9 cellular contexts compared by ENCODE assay signal in genomic region chr1:921011-921837, GRCh38. TPM values are rescaled to one million over a fixed set of nuclear protein-coding genes. Genes with fewer than 3 reads are reported as not detected.
DNase-seq lines count a peak whose midpoint lies in the region; ATAC-seq, FAIRE-seq and TF ChIP-seq lines count a peak whose summit lies in the region.
"Had no signal": no experiment of that assay in that cellular context is flagged by ENCODE, and none has a peak within 500 bp of the region (broad histone marks: within the 10 kb centered on the region; RNA-seq: fewer than 3 reads in every experiment).

No MANE protein-coding gene starts in this region.

- DNase-seq in DMS53 (lab: John Stamatoyannopoulos, UW): peak; percentile 85
- DNase-seq in DMS53 treated with DMSO at 0.1 percent for 48 hours (lab: John Stamatoyannopoulos, UW; ENCODE audit: unreplicated experiment): no peak
- DNase-seq in RKO (ENCODE audit: low spot score): peak; percentile 73
- peak; percentile 69 for DNase-seq in colonic mucosa
- peak; percentile 60 for DNase-seq in HepG2 (ENCODE audit: low spot score)
- no peak for DNase-seq in thoracic aorta (ENCODE audit: low spot score)

- ATAC-seq in HepG2: peak; percentile 69
- ATAC-seq in thoracic aorta (ENCODE audit: insufficient number of reproducible peaks, low FRiP score, low read depth): no peak
- no peak for ATAC-seq in HG02610 (IDR thresholded peaks at IDR 0.05; ENCODE audit: unreplicated experiment)

- H2AFZ ChIP-seq in KMS-11 (ENCODE audit: low read depth) (peak overlapping the region; percentile 19; the same call in 1 of the 2 replicates), HepG2 (ENCODE audit: low read length) (no peak overlapping the region)

- H3K4me2 ChIP-seq in KMS-11 (peak overlapping the region; percentile 58), HepG2 (ENCODE audit: low read depth, low read length) (no peak overlapping the region)

- POLR2A ChIA-PET in HepG2 (lab: Yijun Ruan, JAX): no interaction called here

- H3K9ac ChIP-seq in KMS-11 (no peak overlapping the region), colonic mucosa (ENCODE audit: low read depth in 2 of 2, low read length in 2 of 2) (no peak overlapping the region), HepG2 (ENCODE audit: insufficient read depth, low read depth, low read length) (no peak overlapping the region)

- H3K4me3 ChIP-seq in KMS-11 (IDR thresholded peaks at IDR 0.05; ENCODE audit: insufficient read depth, low read depth, low read length) (peak overlapping the region; percentile 55), colonic mucosa (no peak overlapping the region), HepG2 (replicated peaks in 1 of 3; ENCODE audit: insufficient read depth in 1 of 3, low read depth in 2 of 3, low read length in 3 of 3) (no peak overlapping the region; a peak in 1 of 6 replicates), thoracic aorta (peak overlapping the region; percentile 37)

- TF ChIP-seq CTCF in KMS-11 (conservative IDR thresholded peaks at IDR 0.05; ENCODE audit: low read depth, low read length) (peak; percentile 47), colonic mucosa (IDR thresholded peaks at IDR 0.05) (no peak), HepG2 (CRISPR knock-in tag; IDR thresholded peaks at IDR 0.05) (peak; percentile 57), thoracic aorta (IDR thresholded peaks at IDR 0.05) (peak; percentile 68)

- no TSS peak for BruUV-seq in HepG2 (replicated peaks; lab: Mats Ljungman, UMichigan)

- H3K27me3 ChIP-seq in KMS-11 (ENCODE audit: insufficient read depth, low read depth) (peaks cover 97% of the 10 kb centered on the region), colonic mucosa (peaks cover 84% of the 10 kb centered on the region), HepG2 (ENCODE audit: control insufficient read depth in 1 of 2, insufficient read depth in 2 of 2, low read length in 2 of 2) (peaks cover 44 to 87% of the 10 kb centered on the region in 2 experiments), thoracic aorta (replicated peaks; ENCODE audit: insufficient read depth) (no peaks in the 10 kb centered on the region)

- H3K79me2 ChIP-seq in KMS-11 (ENCODE audit: insufficient read depth, low read depth) (no peaks in the 10 kb centered on the region), HepG2 (ENCODE audit: insufficient read depth, low read length) (no peaks in the 10 kb centered on the region)

- H4K20me1 ChIP-seq in KMS-11 (ENCODE audit: insufficient read depth) (no peaks in the 10 kb centered on the region), HepG2 (ENCODE audit: insufficient read depth, low read length) (peaks cover 9% of the 10 kb centered on the region; the same call in 1 of the 2 replicates)

- CTCF ChIA-PET in HepG2 (lab: Yijun Ruan, JAX; ENCODE audit: low intra/inter-chr PET ratio, low total read pairs): interaction anchor here (1.1 kb wide), 1 partner anchor 8 kb away, joined by 3 read pairs; no protein-coding TSS in a partner anchor

- H3K27ac ChIP-seq in KMS-11 (no peak overlapping the region), colonic mucosa (no peak overlapping the region), HepG2 (ENCODE audit: extremely low read length, insufficient read depth, low read length) (no peak overlapping the region), thoracic aorta (no peak overlapping the region)

- no peak for TF ChIP-seq POLR2A in HepG2 (IDR thresholded peaks at IDR 0.05; ENCODE audit: insufficient read depth in 1 of 2, low read depth in 2 of 2, low read length in 2 of 2)

- WGBS in HepG2 (ENCODE audit: low lambda C conversion rate): 46% methylated on average over 17 of the region's 38 CpGs

- H3K4me1 ChIP-seq in KMS-11 (ENCODE audit: low read depth, poor library complexity, severe bottlenecking) (peaks cover 31% of the 10 kb centered on the region), colonic mucosa (peaks cover 22% of the 10 kb centered on the region), HepG2 (ENCODE audit: insufficient read depth, low read length) (peaks cover 40% of the 10 kb centered on the region), thoracic aorta (ENCODE audit: control insufficient read depth in 1 of 2, low read depth in 2 of 2) (peaks cover 8 to 54% of the 10 kb centered on the region in 2 donors)

- in situ Hi-C loops in HepG2 (cut with HindIII; ENCODE audit: extremely low pct_ligation_motif_present, low pct_unique_long_range_greater_than_20kb): no loop called here

- TF ChIP-seq RAD21 in HepG2 (CRISPR knock-in tag; IDR thresholded peaks at IDR 0.05): no peak; the same call in 1 of the 2 replicates

- TF ChIP-seq EP300 in HepG2 (IDR thresholded peaks at IDR 0.05; ENCODE audit: low read depth in 2 of 2, low read length in 2 of 2): peak in 1 of 2 experiments; percentile 43; a peak in 1 of 4 replicates
- no peak for TF ChIP-seq EP300 in HepG2 (CRISPR knock-in tag; IDR thresholded peaks at IDR 0.05; ENCODE audit: borderline replicate concordance)

- H3K36me3 ChIP-seq in KMS-11 (ENCODE audit: insufficient read depth) (no peaks in the 10 kb centered on the region), colonic mucosa (no peaks in the 10 kb centered on the region), HepG2 (replicated peaks in 1 of 2; ENCODE audit: control insufficient read depth in 1 of 2, insufficient read depth in 2 of 2, low read length in 2 of 2) (no peaks in the 10 kb centered on the region), thoracic aorta (no peaks in the 10 kb centered on the region)

- intact Hi-C loops in colonic mucosa (cut with DNase I): no loop called here
- intact Hi-C loops in HepG2 (cut with micrococcal nuclease; ENCODE audit: unreplicated experiment): no loop called here

- no peaks in the 10 kb centered on the region for H3K9me3 ChIP-seq in colonic mucosa
- no peaks in the 10 kb centered on the region for H3K9me3 ChIP-seq in HepG2 (ENCODE audit: low read length)
- no peaks in the 10 kb centered on the region for H3K9me3 ChIP-seq in thoracic aorta

- no peak for FAIRE-seq in HepG2 (lab: Jason Lieb, UNC)
- FAIRE-seq: A204.1 had no signal

RNA-seq across cellular contexts. Expression of gene SAMD11, which starts 2.5 kb away (rescaled TPM):
- total RNA-seq in colonic mucosa: 1 to 10 TPM; 3.0 to 4.2 TPM
- 0.11 TPM in 1 of 2 replicates, not detected in the other for total RNA-seq in HepG2 (2016; rRNA removed; fragmentation: Illumina TruSeq; extraction: Trizol)
- not detected in 2 replicates for total RNA-seq in HepG2 (2016; cell fraction: cytosol; rRNA removed; fragmentation: Illumina TruSeq; extraction: Trizol; ENCODE audit: low read depth)
- total RNA-seq in HepG2 (2016; cell fraction: insoluble cytoplasmic fraction; rRNA removed; fragmentation: Illumina TruSeq; extraction: Trizol): 0.13 TPM in 1 of 2 replicates, not detected in the other
- total RNA-seq in HepG2 (2016; cell fraction: membrane; rRNA removed; fragmentation: Illumina TruSeq; extraction: Trizol): not detected in 2 replicates
- total RNA-seq in HepG2 (2016; cell fraction: nucleus; rRNA removed; fragmentation: Illumina TruSeq; extraction: Trizol): not detected in 2 replicates
- 0.09 TPM in 1 of 2 replicates, not detected in the other for polyA plus RNA-seq in HepG2 (2011; rRNA removed)
- 0.09 and 0.24 TPM in 2 replicates for polyA plus RNA-seq in HepG2 (2011; cell fraction: cytosol; rRNA removed)
- polyA plus RNA-seq in HepG2 (2011; cell fraction: nucleus; rRNA removed): 0.10 and 0.37 TPM in 2 replicates
- polyA plus RNA-seq in HepG2 (2012): not detected in 2 replicates
- polyA plus RNA-seq in HepG2 (2016; cell fraction: cytosol; fragmentation: Illumina TruSeq; extraction: Trizol; ENCODE audit: low read depth): not detected in 2 replicates
- not detected in 2 replicates for polyA plus RNA-seq in HepG2 (2016; cell fraction: insoluble cytoplasmic fraction; fragmentation: Illumina TruSeq; extraction: Trizol; ENCODE audit: low read depth)
- not detected in 2 replicates for polyA plus RNA-seq in HepG2 (2016; cell fraction: membrane; fragmentation: Illumina TruSeq; extraction: Trizol; ENCODE audit: low read depth)
- polyA plus RNA-seq in HepG2 (2016; cell fraction: nucleus; fragmentation: Illumina TruSeq; extraction: Trizol; ENCODE audit: insufficient read depth, low read depth): not detected in 2 replicates
- polyA minus RNA-seq in HepG2 (2011; rRNA and poly(A)+ RNA removed; ENCODE audit: low replicate concordance): 19.7 TPM in 1 of 2 replicates, not detected in the other
- 0.99 and 1.4 TPM in 2 replicates for polyA minus RNA-seq in HepG2 (2011; cell fraction: cytosol; rRNA and poly(A)+ RNA removed)
- polyA minus RNA-seq in HepG2 (2011; cell fraction: nucleus; rRNA and poly(A)+ RNA removed): 1.2 TPM in 1 of 2 replicates, not detected in the other
- total RNA-seq in thoracic aorta: 10 to 100 TPM; 10.2 to 18.8 TPM

RNA-seq across cellular contexts. Expression of gene NOC2L, which starts 37.8 kb away (rescaled TPM):
- 100 to 1,000 TPM in 1 of 2 donors, 10 to 100 TPM in 1; 46.9 to 127 TPM for total RNA-seq in colonic mucosa
- total RNA-seq in HepG2 (2016; rRNA removed; fragmentation: Illumina TruSeq; extraction: Trizol): 91.6 and 103 TPM in 2 replicates
- total RNA-seq in HepG2 (2016; cell fraction: cytosol; rRNA removed; fragmentation: Illumina TruSeq; extraction: Trizol; ENCODE audit: low read depth): 14.1 and 16.1 TPM in 2 replicates
- total RNA-seq in HepG2 (2016; cell fraction: insoluble cytoplasmic fraction; rRNA removed; fragmentation: Illumina TruSeq; extraction: Trizol): 81.2 and 109 TPM in 2 replicates
- total RNA-seq in HepG2 (2016; cell fraction: membrane; rRNA removed; fragmentation: Illumina TruSeq; extraction: Trizol): 22.9 and 27.1 TPM in 2 replicates
- 53.2 and 63.8 TPM in 2 replicates for total RNA-seq in HepG2 (2016; cell fraction: nucleus; rRNA removed; fragmentation: Illumina TruSeq; extraction: Trizol)
- 32.0 and 40.5 TPM in 2 replicates for polyA plus RNA-seq in HepG2 (2011; rRNA removed)
- 33.6 and 44.6 TPM in 2 replicates for polyA plus RNA-seq in HepG2 (2011; cell fraction: cytosol; rRNA removed)
- 85.2 and 96.0 TPM in 2 replicates for polyA plus RNA-seq in HepG2 (2011; cell fraction: nucleus; rRNA removed)
- 41.8 and 44.3 TPM in 2 replicates for polyA plus RNA-seq in HepG2 (2012)
- 5.1 and 6.4 TPM in 2 replicates for polyA plus RNA-seq in HepG2 (2016; cell fraction: cytosol; fragmentation: Illumina TruSeq; extraction: Trizol; ENCODE audit: low read depth)
- 69.1 and 81.1 TPM in 2 replicates for polyA plus RNA-seq in HepG2 (2016; cell fraction: insoluble cytoplasmic fraction; fragmentation: Illumina TruSeq; extraction: Trizol; ENCODE audit: low read depth)
- polyA plus RNA-seq in HepG2 (2016; cell fraction: membrane; fragmentation: Illumina TruSeq; extraction: Trizol; ENCODE audit: low read depth): 9.8 and 11.1 TPM in 2 replicates
- 108 and 110 TPM in 2 replicates for polyA plus RNA-seq in HepG2 (2016; cell fraction: nucleus; fragmentation: Illumina TruSeq; extraction: Trizol; ENCODE audit: insufficient read depth, low read depth)
- polyA minus RNA-seq in HepG2 (2011; rRNA and poly(A)+ RNA removed; ENCODE audit: low replicate concordance): 118 and 166 TPM in 2 replicates
- polyA minus RNA-seq in HepG2 (2011; cell fraction: cytosol; rRNA and poly(A)+ RNA removed): 43.1 and 44.0 TPM in 2 replicates
- polyA minus RNA-seq in HepG2 (2011; cell fraction: nucleus; rRNA and poly(A)+ RNA removed): 18.8 and 20.1 TPM in 2 replicates
- total RNA-seq in thoracic aorta: 10 to 100 TPM; 33.8 to 47.2 TPM

RNA-seq across cellular contexts. Expression of gene KLHL17, which starts 39.2 kb away (rescaled TPM):
- total RNA-seq in colonic mucosa (10 to 100 TPM in 1 of 2 donors, 1 to 10 TPM in 1; 9.9 to 16.7 TPM), HepG2 (2016; rRNA removed; fragmentation: Illumina TruSeq; extraction: Trizol) (2.8 and 9.3 TPM in 2 replicates), thoracic aorta (10 to 100 TPM in 1 of 2 donors, 1 to 10 TPM in 1; 4.2 to 15.3 TPM)
- 4.5 and 5.0 TPM in 2 replicates for total RNA-seq in HepG2 (2016; cell fraction: cytosol; rRNA removed; fragmentation: Illumina TruSeq; extraction: Trizol; ENCODE audit: low read depth)
- 2.4 and 10.3 TPM in 2 replicates for total RNA-seq in HepG2 (2016; cell fraction: insoluble cytoplasmic fraction; rRNA removed; fragmentation: Illumina TruSeq; extraction: Trizol)
- total RNA-seq in HepG2 (2016; cell fraction: membrane; rRNA removed; fragmentation: Illumina TruSeq; extraction: Trizol): 2.6 and 2.8 TPM in 2 replicates
- 14.8 and 15.9 TPM in 2 replicates for total RNA-seq in HepG2 (2016; cell fraction: nucleus; rRNA removed; fragmentation: Illumina TruSeq; extraction: Trizol)
- polyA plus RNA-seq in HepG2 (2011; rRNA removed): 24.7 and 31.4 TPM in 2 replicates
- 6.8 and 12.3 TPM in 2 replicates for polyA plus RNA-seq in HepG2 (2011; cell fraction: cytosol; rRNA removed)
- 590 and 778 TPM in 2 replicates for polyA plus RNA-seq in HepG2 (2011; cell fraction: nucleus; rRNA removed)
- polyA plus RNA-seq in HepG2 (2012): 11.7 and 19.1 TPM in 2 replicates
- 1.1 and 1.3 TPM in 2 replicates for polyA plus RNA-seq in HepG2 (2016; cell fraction: cytosol; fragmentation: Illumina TruSeq; extraction: Trizol; ENCODE audit: low read depth)
- 3.4 and 3.7 TPM in 2 replicates for polyA plus RNA-seq in HepG2 (2016; cell fraction: insoluble cytoplasmic fraction; fragmentation: Illumina TruSeq; extraction: Trizol; ENCODE audit: low read depth)
- polyA plus RNA-seq in HepG2 (2016; cell fraction: membrane; fragmentation: Illumina TruSeq; extraction: Trizol; ENCODE audit: low read depth): 1.9 and 2.4 TPM in 2 replicates
- 71.9 and 74.8 TPM in 2 replicates for polyA plus RNA-seq in HepG2 (2016; cell fraction: nucleus; fragmentation: Illumina TruSeq; extraction: Trizol; ENCODE audit: insufficient read depth, low read depth)
- polyA minus RNA-seq in HepG2 (2011; rRNA and poly(A)+ RNA removed; ENCODE audit: low replicate concordance): 4.3 and 19.5 TPM in 2 replicates
- polyA minus RNA-seq in HepG2 (2011; cell fraction: cytosol; rRNA and poly(A)+ RNA removed): 4.6 and 4.9 TPM in 2 replicates
- 24.9 and 31.0 TPM in 2 replicates for polyA minus RNA-seq in HepG2 (2011; cell fraction: nucleus; rRNA and poly(A)+ RNA removed)

RNA-seq across cellular contexts. Expression of gene PLEKHN1, which starts 45.1 kb away (rescaled TPM):
- under 1 TPM; 0.61 to 0.64 TPM for total RNA-seq in colonic mucosa
- 0.21 and 0.42 TPM in 2 replicates for total RNA-seq in HepG2 (2016; rRNA removed; fragmentation: Illumina TruSeq; extraction: Trizol)
- total RNA-seq in HepG2 (2016; cell fraction: cytosol; rRNA removed; fragmentation: Illumina TruSeq; extraction: Trizol; ENCODE audit: low read depth): not detected in 2 replicates
- 0.31 and 0.48 TPM in 2 replicates for total RNA-seq in HepG2 (2016; cell fraction: insoluble cytoplasmic fraction; rRNA removed; fragmentation: Illumina TruSeq; extraction: Trizol)
- total RNA-seq in HepG2 (2016; cell fraction: membrane; rRNA removed; fragmentation: Illumina TruSeq; extraction: Trizol): 0.15 and 0.17 TPM in 2 replicates
- total RNA-seq in HepG2 (2016; cell fraction: nucleus; rRNA removed; fragmentation: Illumina TruSeq; extraction: Trizol): 0.59 and 0.63 TPM in 2 replicates
- 0.58 and 0.59 TPM in 2 replicates for polyA plus RNA-seq in HepG2 (2011; rRNA removed)
- polyA plus RNA-seq in HepG2 (2011; cell fraction: cytosol; rRNA removed): 0.13 and 0.23 TPM in 2 replicates
- 13.2 and 15.5 TPM in 2 replicates for polyA plus RNA-seq in HepG2 (2011; cell fraction: nucleus; rRNA removed)
- 0.51 and 0.55 TPM in 2 replicates for polyA plus RNA-seq in HepG2 (2012)
- polyA plus RNA-seq in HepG2 (2016; cell fraction: cytosol; fragmentation: Illumina TruSeq; extraction: Trizol; ENCODE audit: low read depth): 0.05 and 0.09 TPM in 2 replicates
- 0.29 and 0.48 TPM in 2 replicates for polyA plus RNA-seq in HepG2 (2016; cell fraction: insoluble cytoplasmic fraction; fragmentation: Illumina TruSeq; extraction: Trizol; ENCODE audit: low read depth)
- polyA plus RNA-seq in HepG2 (2016; cell fraction: membrane; fragmentation: Illumina TruSeq; extraction: Trizol; ENCODE audit: low read depth): 0.13 and 0.29 TPM in 2 replicates
- polyA plus RNA-seq in HepG2 (2016; cell fraction: nucleus; fragmentation: Illumina TruSeq; extraction: Trizol; ENCODE audit: insufficient read depth, low read depth): 2.6 and 2.7 TPM in 2 replicates
- 0.26 and 0.54 TPM in 2 replicates for polyA minus RNA-seq in HepG2 (2011; rRNA and poly(A)+ RNA removed; ENCODE audit: low replicate concordance)
- 0.53 TPM in 1 of 2 replicates, not detected in the other for polyA minus RNA-seq in HepG2 (2011; cell fraction: cytosol; rRNA and poly(A)+ RNA removed)
- 1.8 and 1.9 TPM in 2 replicates for polyA minus RNA-seq in HepG2 (2011; cell fraction: nucleus; rRNA and poly(A)+ RNA removed)
- total RNA-seq in thoracic aorta: under 1 TPM in 1 of 2 donors, not detected in 1; 0.27 TPM

Comparison
In these comparisons a context has a peak if more than half of its experiments do, and no peak if none do; other contexts are left out.
1. DNase-seq: peak in DMS53 (single experiment), RKO (single experiment), colonic mucosa (single experiment) and HepG2 (single experiment); none in DMS53 treated with DMSO at 0.1 percent for 48 hours (single experiment) and thoracic aorta (single experiment).
2. H3K4me3 ChIP-seq: peak in KMS-11 (single experiment) and thoracic aorta (single experiment); none in colonic mucosa (single experiment) and HepG2 (0 of 3).